Comparison of ENCODE assay signal across 10 cellular contexts in the genomic region with DNA sequence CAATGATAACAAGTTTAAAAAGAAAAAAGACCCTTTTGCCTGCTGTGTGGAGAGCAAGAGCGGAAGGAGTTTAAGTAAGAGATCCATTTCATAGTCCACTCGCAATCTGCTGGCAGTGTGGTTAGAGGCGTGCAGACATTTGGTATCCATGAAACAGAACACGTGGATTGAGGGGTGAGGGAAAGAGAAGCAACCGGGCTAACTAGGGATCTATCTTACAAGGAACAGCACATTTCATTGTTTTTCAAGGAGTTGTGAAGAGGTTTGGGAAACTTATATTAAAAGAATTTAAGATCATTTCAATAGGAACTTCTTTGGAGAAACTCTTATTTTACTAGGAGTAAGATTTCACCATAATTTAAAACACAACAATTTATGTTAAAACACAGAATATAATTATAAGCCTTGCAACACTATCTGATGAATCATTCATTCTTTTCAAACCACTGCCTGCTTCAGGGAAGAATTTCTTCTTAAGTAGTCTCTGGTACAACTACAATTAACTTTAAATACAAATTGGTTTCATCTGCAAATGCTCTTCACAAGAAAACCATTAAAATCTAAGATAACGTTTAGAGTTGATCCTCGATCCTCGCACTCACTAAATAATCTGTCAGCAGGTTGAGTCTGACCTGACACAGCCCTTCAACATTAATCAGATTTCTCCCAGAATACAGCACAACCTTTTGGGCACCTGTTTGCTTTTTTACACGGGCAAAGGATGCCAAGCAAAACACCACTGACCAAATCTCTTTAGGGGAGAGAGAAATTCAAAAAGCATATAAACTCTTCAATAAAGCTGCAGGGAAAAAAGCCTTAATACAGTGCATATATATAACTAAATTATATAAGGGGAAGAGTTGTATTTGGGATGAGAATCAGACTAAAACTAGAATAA. TPM values are rescaled to one million over a fixed set of nuclear protein-coding genes. Genes with fewer than 3 reads are reported as not detected.
DNase-seq lines count a peak whose midpoint lies in the region; ATAC-seq and TF ChIP-seq lines count a peak whose summit lies in the region.
"Had no signal": no experiment of that assay in that cellular context is flagged by ENCODE, and none has a peak within 500 bp of the region (broad histone marks: within the 10 kb centered on the region; RNA-seq: fewer than 3 reads in every experiment).

No MANE protein-coding gene starts in this region.

- in situ Hi-C loops in mammary epithelial cell (cut with MboI; ENCODE audit: low sequenced_read_pairs in 2 of 2): loop anchor here in 1 of 2 donors (5.0 kb wide), 1 partner anchor 37 kb away; no protein-coding TSS in a partner anchor

- H3K9me3 ChIP-seq in mammary epithelial cell (replicated peaks; ENCODE audit: insufficient read depth, low read length) (no peaks in the 10 kb centered on the region), muscle layer of colon (ENCODE audit: low read length) (no peaks in the 10 kb centered on the region)

- TF ChIP-seq CTCF in AG09319 (IDR thresholded peaks at IDR 0.05; ENCODE audit: low read depth, low read length): no peak
- TF ChIP-seq CTCF in mammary epithelial cell (conservative IDR thresholded peaks at IDR 0.05 in 1 of 2, IDR thresholded peaks at IDR 0.05 in 1 of 2; ENCODE audit: extremely low read depth in 1 of 2, insufficient read depth in 1 of 2, low read depth in 1 of 2, low read length in 2 of 2): no peak

- H3K9ac ChIP-seq in mammary epithelial cell (ENCODE audit: insufficient read depth, low read length) (peak overlapping the region; percentile 76), muscle layer of colon (ENCODE audit: low read length) (no peak overlapping the region)

- peak overlapping the region in 1 of 4 donors; percentile 19 for H3K4me3 Mint-ChIP-seq in IgD-negative memory B cell

- H3K4me3 ChIP-seq in mammary epithelial cell (replicated peaks in 1 of 3; ENCODE audit: insufficient read depth in 1 of 3, low read depth in 2 of 3, low read length in 3 of 3) (peak overlapping the region; percentile 9 to 26 (median 20)), muscle layer of colon (ENCODE audit: low read depth in 1 of 2, low read length in 2 of 2) (peak overlapping the region in 1 of 2 donors; percentile 2)

- peak overlapping the region; percentile 90 for H3K27ac ChIP-seq in mammary epithelial cell (ENCODE audit: insufficient read depth, low read depth, low read length)
- H3K27ac ChIP-seq in muscle layer of colon (ENCODE audit: low read depth, low read length): peak overlapping the region; percentile 36

- peak overlapping the region; percentile 72 for H3K4me2 ChIP-seq in mammary epithelial cell (ENCODE audit: insufficient read depth, low read depth, low read length)

- CTCF ChIA-PET in mammary epithelial cell (lab: Charles Lee; ENCODE audit: low non-redundant PET): interaction anchor here (0.6 kb wide), 1 partner anchor 489 kb away, joined by 4 read pairs; no protein-coding TSS in a partner anchor

- TSS peak; percentile 96 for BruUV-seq in mammary epithelial cell (replicated peaks; lab: Mats Ljungman, UMichigan)

- H3K36me3 ChIP-seq in mammary epithelial cell (ENCODE audit: insufficient read depth, low read length): peaks cover 2% of the 10 kb centered on the region
- H3K36me3 ChIP-seq in muscle layer of colon (ENCODE audit: insufficient read depth, low read length): no peaks in the 10 kb centered on the region

- no peaks in the 10 kb centered on the region for H3K27me3 ChIP-seq in mammary epithelial cell (ENCODE audit: insufficient read depth, low read length)
- no peaks in the 10 kb centered on the region for H3K27me3 ChIP-seq in muscle layer of colon (ENCODE audit: control insufficient read depth in 1 of 2, insufficient read depth in 2 of 2, low read length in 2 of 2)

- no peaks in the 10 kb centered on the region for H3K36me3 Mint-ChIP-seq in IgD-negative memory B cell

- H3K4me1 ChIP-seq in mammary epithelial cell (ENCODE audit: insufficient read depth, low read length) (peaks cover 25% of the 10 kb centered on the region), muscle layer of colon (ENCODE audit: insufficient read depth, low read length) (peaks cover 27% of the 10 kb centered on the region)

- peaks cover 0 to 5% (median 0%) of the 10 kb centered on the region in 3 donors for H3K9me3 Mint-ChIP-seq in IgD-negative memory B cell

- DNase-seq in AG09319 (ENCODE audit: extremely low read depth, low read depth) (peak; percentile 64), mammary epithelial cell (peak; percentile 76), GM19240 (ENCODE audit: insufficient read length, low spot score) (no peak)
- no peak for DNase-seq in stimulated activated naive CD4-positive, alpha-beta T cell (lab: John Stamatoyannopoulos, UW)
- DNase-seq: NCI-H510A; stimulated activated CD4-positive, alpha-beta T cell treated with anti-CD3 and anti-CD28 coated beads, Interleukin-4, amount 100 ng/mL, for 24 hours had no signal

- ATAC-seq in GM18502 (IDR thresholded peaks at IDR 0.05; ENCODE audit: poor library complexity, unreplicated experiment): no peak
- ATAC-seq in GM19467 (IDR thresholded peaks at IDR 0.05; ENCODE audit: unreplicated experiment): no peak

- dilution Hi-C loops in mammary epithelial cell (cut with HindIII; ENCODE audit: low sequenced_read_pairs): no loop called here

- H3K79me2 ChIP-seq in mammary epithelial cell (ENCODE audit: insufficient read depth, low read length): peaks cover 98% of the 10 kb centered on the region

- intact Hi-C loops in mammary epithelial cell (cut with micrococcal nuclease): no loop called here

- H3K27me3 Mint-ChIP-seq in IgD-negative memory B cell: no peaks in the 10 kb centered on the region

- no peaks in the 10 kb centered on the region for H4K20me1 ChIP-seq in mammary epithelial cell (ENCODE audit: insufficient read depth, low read length)

- no peak overlapping the region for H2AFZ ChIP-seq in mammary epithelial cell (ENCODE audit: low read depth, low read length)

- peaks cover 33 to 51% (median 34%) of the 10 kb centered on the region in 3 donors for H3K4me1 Mint-ChIP-seq in IgD-negative memory B cell

- H3K27ac Mint-ChIP-seq in IgD-negative memory B cell: peak overlapping the region in 2 of 3 donors; percentile 15 to 91

- WGBS in mammary epithelial cell (ENCODE audit: low coverage, missing lambda C conversion rate): 9% methylated on average over 9 of the region's 9 CpGs

RNA-seq across cellular contexts. Expression of gene PPTC7, which starts 27.4 kb away (rescaled TPM):
- polyA plus RNA-seq in IgD-negative memory B cell (10.1 TPM), mammary epithelial cell (18.2 TPM)
- total RNA-seq in mammary epithelial cell: 10 to 100 TPM; 17.7 to 26.5 TPM
- 12.5 TPM for polyA minus RNA-seq in mammary epithelial cell

RNA-seq across cellular contexts. Expression of gene RAD9B, which starts 53.6 kb away (rescaled TPM):
- 0.75 TPM for polyA plus RNA-seq in IgD-negative memory B cell
- total RNA-seq in mammary epithelial cell: 1 to 10 TPM; 1.1 to 2.5 TPM
- 0.27 TPM for polyA plus RNA-seq in mammary epithelial cell
- 0.57 TPM for polyA minus RNA-seq in mammary epithelial cell

RNA-seq across cellular contexts. Expression of gene VPS29, which starts 53.8 kb away (rescaled TPM):
- polyA plus RNA-seq in IgD-negative memory B cell (123 TPM), mammary epithelial cell (152 TPM)
- 100 to 1,000 TPM in 1 of 2 donors, 10 to 100 TPM in 1; 56.3 to 130 TPM for total RNA-seq in mammary epithelial cell
- polyA minus RNA-seq in mammary epithelial cell: 39.9 TPM

RNA-seq across cellular contexts. Expression of gene TCTN1, which starts 58.2 kb away (rescaled TPM):
- polyA plus RNA-seq in IgD-negative memory B cell (24.2 TPM), mammary epithelial cell (12.4 TPM)
- 10 to 100 TPM; 19.4 to 36.0 TPM for total RNA-seq in mammary epithelial cell
- 119 TPM for polyA minus RNA-seq in mammary epithelial cell

Comparison
In these comparisons a context has a peak if more than half of its experiments do, and no peak if none do; other contexts are left out.
1. DNase-seq: peak in AG09319 (single experiment) and mammary epithelial cell (single experiment); none in GM19240 (single experiment) and stimulated activated naive CD4-positive, alpha-beta T cell (0 of 6).